9 cellular contexts compared by ENCODE assay signal in the genomic region with DNA sequence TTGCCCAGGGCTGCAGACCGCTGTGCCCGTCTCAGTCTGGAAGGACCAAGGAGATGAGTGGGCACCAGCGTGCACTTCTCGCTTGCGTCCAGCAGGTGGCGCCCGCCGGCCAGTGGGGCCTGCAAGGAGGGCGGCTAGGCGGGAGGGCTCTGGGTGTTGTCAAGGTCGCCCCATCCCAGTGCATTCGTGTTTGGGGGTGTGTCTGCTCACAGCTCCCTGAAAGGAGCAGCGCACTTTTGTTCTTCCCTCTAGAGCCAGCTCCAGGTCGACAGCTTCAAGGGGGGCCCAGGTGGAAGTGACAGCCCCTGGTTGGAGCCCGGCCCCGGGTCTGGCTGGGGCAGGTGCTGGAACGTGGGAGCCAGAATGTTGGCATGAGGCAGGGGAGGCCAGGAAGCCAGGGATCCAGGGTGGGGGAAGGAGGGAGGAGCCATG. TPM values are rescaled to one million over a fixed set of nuclear protein-coding genes. Genes with fewer than 3 reads are reported as not detected.
DNase-seq lines count a peak whose midpoint lies in the region; ATAC-seq and TF ChIP-seq lines count a peak whose summit lies in the region.
"Had no signal": no experiment of that assay in that cellular context is flagged by ENCODE, and none has a peak within 500 bp of the region (broad histone marks: within the 10 kb centered on the region; RNA-seq: fewer than 3 reads in every experiment).

No MANE protein-coding gene starts in this region.

- intact Hi-C loops in activated T-helper 2 cell treated with anti-CD3 and anti-CD28 coated beads, Interferon-gamma antibody, Interleukin-2, Interleukin-4, amounts not matched to agents 10 μg/mL and 5 μg/mL and 100 μg/mL, durations not matched to agents 14 hours and 24 hours and 36 hours (cut with micrococcal nuclease), result loop anchor here (5.0 kb wide), 1 partner anchor 1239 kb away; no protein-coding TSS in a partner anchor
- intact Hi-C loops in tibial artery (cut with DNase I; ENCODE audit: low total_unique reads), result loop anchor here (5.0 to 10.0 kb wide), 2 partner anchors 156 to 1236 kb away; no protein-coding TSS in a partner anchor

- H3K27me3 ChIP-seq in foreskin keratinocyte (peaks cover 15% of the 10 kb centered on the region), tibial artery (peaks cover 0 to 42% of the 10 kb centered on the region in 2 donors)

- DNase-seq in DMS153 treated with DMSO at 0.1 percent for 48 hours (lab: John Stamatoyannopoulos, UW; ENCODE audit: unreplicated experiment) (peak; percentile 43), Kasumi-1 (lab: John Stamatoyannopoulos, UW) (peak; percentile 43 to 51), SHP77 (lab: John Stamatoyannopoulos, UW) (peak; percentile 58 to 59), foreskin keratinocyte (no peak), osteocyte (ENCODE audit: extremely low spot score, unreplicated experiment) (peak; percentile 93), tibial artery (peak; percentile 52 to 75)
- DNase-seq in activated T-helper 2 cell treated with anti-CD3 and anti-CD28 coated beads, Interferon-gamma antibody, Interleukin-2, Interleukin-4, amounts not matched to agents 10 μg/mL and 5 μg/mL and 100 μg/mL, durations not matched to agents 14 hours and 24 hours and 36 hours (ENCODE audit: low spot score), result peak; percentile 60

- TF ChIP-seq CTCF in foreskin keratinocyte (conservative IDR thresholded peaks at IDR 0.05), result peak; percentile 94
- peak; percentile 97 for TF ChIP-seq CTCF in osteocyte (IDR thresholded peaks at IDR 0.05)
- peak; percentile 77 to 97 for TF ChIP-seq CTCF in tibial artery (IDR thresholded peaks at IDR 0.05)

- H3K27me3 Mint-ChIP-seq in activated T-helper 2 cell treated with anti-CD3 and anti-CD28 coated beads, Interferon-gamma antibody, Interleukin-2, Interleukin-4, amounts not matched to agents 10 μg/mL and 5 μg/mL and 100 μg/mL, durations not matched to agents 14 hours and 24 hours and 36 hours (ENCODE audit: low read depth), result peaks cover 30% of the 10 kb centered on the region
- H3K27me3 Mint-ChIP-seq in osteocyte (ENCODE audit: unreplicated experiment), result peaks cover 37% of the 10 kb centered on the region

- H3K4me3 Mint-ChIP-seq in activated T-helper 2 cell treated with anti-CD3 and anti-CD28 coated beads, Interferon-gamma antibody, Interleukin-2, Interleukin-4, amounts not matched to agents 10 μg/mL and 5 μg/mL and 100 μg/mL, durations not matched to agents 14 hours and 24 hours and 36 hours (ENCODE audit: low read depth), result no peak overlapping the region
- no peak overlapping the region for H3K4me3 Mint-ChIP-seq in osteocyte (ENCODE audit: unreplicated experiment)

- H3K4me1 Mint-ChIP-seq in activated T-helper 2 cell treated with anti-CD3 and anti-CD28 coated beads, Interferon-gamma antibody, Interleukin-2, Interleukin-4, amounts not matched to agents 10 μg/mL and 5 μg/mL and 100 μg/mL, durations not matched to agents 14 hours and 24 hours and 36 hours (ENCODE audit: low read depth), result peaks cover 4% of the 10 kb centered on the region
- no peaks in the 10 kb centered on the region for H3K4me1 Mint-ChIP-seq in osteocyte (ENCODE audit: unreplicated experiment)

- ATAC-seq in foreskin keratinocyte, result peak; percentile 76
- no peak for ATAC-seq in HG03439 (IDR thresholded peaks at IDR 0.05; ENCODE audit: unreplicated experiment)

- no peak overlapping the region for H3K27ac Mint-ChIP-seq in activated T-helper 2 cell treated with anti-CD3 and anti-CD28 coated beads, Interferon-gamma antibody, Interleukin-2, Interleukin-4, amounts not matched to agents 10 μg/mL and 5 μg/mL and 100 μg/mL, durations not matched to agents 14 hours and 24 hours and 36 hours
- H3K27ac Mint-ChIP-seq in osteocyte (ENCODE audit: unreplicated experiment), result no peak overlapping the region

- no peaks in the 10 kb centered on the region for H3K9me3 ChIP-seq in tibial artery

- no peaks in the 10 kb centered on the region for H3K9me3 Mint-ChIP-seq in activated T-helper 2 cell treated with anti-CD3 and anti-CD28 coated beads, Interferon-gamma antibody, Interleukin-2, Interleukin-4, amounts not matched to agents 10 μg/mL and 5 μg/mL and 100 μg/mL, durations not matched to agents 14 hours and 24 hours and 36 hours
- H3K9me3 Mint-ChIP-seq in osteocyte (ENCODE audit: unreplicated experiment), result no peaks in the 10 kb centered on the region

- H3K4me1 ChIP-seq in foreskin keratinocyte, result no peaks in the 10 kb centered on the region
- peaks cover 0 to 4% (median 3%) of the 10 kb centered on the region in 4 donors for H3K4me1 ChIP-seq in tibial artery

- H3K36me3 ChIP-seq in tibial artery, result no peaks in the 10 kb centered on the region

- no peak overlapping the region for H3K4me3 ChIP-seq in tibial artery

- H3K36me3 Mint-ChIP-seq in activated T-helper 2 cell treated with anti-CD3 and anti-CD28 coated beads, Interferon-gamma antibody, Interleukin-2, Interleukin-4, amounts not matched to agents 10 μg/mL and 5 μg/mL and 100 μg/mL, durations not matched to agents 14 hours and 24 hours and 36 hours (ENCODE audit: low read depth), result no peaks in the 10 kb centered on the region
- no peaks in the 10 kb centered on the region for H3K36me3 Mint-ChIP-seq in osteocyte (ENCODE audit: unreplicated experiment)

- H3K27ac ChIP-seq in foreskin keratinocyte, result no peak overlapping the region
- H3K27ac ChIP-seq in tibial artery, result no peak overlapping the region

RNA-seq across cellular contexts. Expression of gene MPPED1, which starts 23.4 kb away (rescaled TPM):
- not detected in 2 replicates for total RNA-seq in activated T-helper 2 cell treated with anti-CD3 and anti-CD28 coated beads, Interferon-gamma antibody, Interleukin-2, Interleukin-4, amounts not matched to agents 10 μg/mL and 5 μg/mL and 100 μg/mL, durations not matched to agents 14 hours and 24 hours and 36 hours
- total RNA-seq in foreskin keratinocyte, result not detected in 2 replicates
- not detected in 2 replicates for polyA plus RNA-seq in foreskin keratinocyte
- not detected in 2 replicates for total RNA-seq in osteocyte
- total RNA-seq: activated CD8-positive, alpha-beta memory T cell treated with anti-CD3 and anti-CD28 coated beads for 36 hours had no signal

RNA-seq across cellular contexts. Expression of gene SCUBE1, which starts 45.3 kb away (rescaled TPM):
- total RNA-seq in activated T-helper 2 cell treated with anti-CD3 and anti-CD28 coated beads, Interferon-gamma antibody, Interleukin-2, Interleukin-4, amounts not matched to agents 10 μg/mL and 5 μg/mL and 100 μg/mL, durations not matched to agents 14 hours and 24 hours and 36 hours, result not detected in 2 replicates
- not detected in 2 replicates for total RNA-seq in foreskin keratinocyte
- polyA plus RNA-seq in foreskin keratinocyte, result not detected in 2 replicates
- 0.68 and 0.91 TPM in 2 replicates for total RNA-seq in osteocyte

Comparison
In these comparisons a context has a peak if more than half of its experiments do, and no peak if none do; other contexts are left out.
1. DNase-seq: peak in DMS153 treated with DMSO at 0.1 percent for 48 hours (single experiment), Kasumi-1 (2 of 2), SHP77 (2 of 2), activated T-helper 2 cell treated with anti-CD3 and anti-CD28 coated beads, Interferon-gamma antibody, Interleukin-2, Interleukin-4, amounts not matched to agents 10 μg/mL and 5 μg/mL and 100 μg/mL, durations not matched to agents 14 hours and 24 hours and 36 hours (single experiment), osteocyte (single experiment) and tibial artery (2 of 2); none in foreskin keratinocyte (0 of 2).
2. Peak in every context shown above with its lines, with median percentiles within 50 percentile points of each other: CTCF ChIP-seq.